10 cellular contexts compared by ENCODE assay signal in genomic region chr2:237980751-237981150, GRCh38. TPM values are rescaled to one million over a fixed set of nuclear protein-coding genes. Genes with fewer than 3 reads are reported as not detected.
DNase-seq lines count a peak whose midpoint lies in the region; ATAC-seq, FAIRE-seq and TF ChIP-seq lines count a peak whose summit lies in the region.
"Had no signal": no experiment of that assay in that cellular context is flagged by ENCODE, and none has a peak within 500 bp of the region (broad histone marks: within the 10 kb centered on the region; RNA-seq: fewer than 3 reads in every experiment).

No MANE protein-coding gene starts in this region.

- H3K4me3 Mint-ChIP-seq in stimulated activated effector memory CD8-positive, alpha-beta T cell treated with anti-CD3 and anti-CD28 coated beads, Interleukin-12 subunit alpha, Interleukin-12 subunit beta, amount 100 ng/mL, for 72 hours, result peak overlapping the region; percentile 61

- peak overlapping the region; percentile 94 for H3K27ac Mint-ChIP-seq in stimulated activated effector memory CD8-positive, alpha-beta T cell treated with anti-CD3 and anti-CD28 coated beads, Interleukin-12 subunit alpha, Interleukin-12 subunit beta, amount 100 ng/mL, for 72 hours

- TF ChIP-seq CTCF in RWPE1 (conservative IDR thresholded peaks at IDR 0.05; ENCODE audit: low read depth) (no peak), bronchial epithelial cell (IDR thresholded peaks at IDR 0.05; ENCODE audit: insufficient read depth, low read length, severe bottlenecking) (no peak), stomach (IDR thresholded peaks at IDR 0.05) (no peak)

- WGBS in stomach, 5 donors, result 40 to 65% (median 56%) methylated on average over 6 of the region's 6 CpGs

- peaks cover 77% of the 10 kb centered on the region for H3K4me1 Mint-ChIP-seq in stimulated activated effector memory CD8-positive, alpha-beta T cell treated with anti-CD3 and anti-CD28 coated beads, Interleukin-12 subunit alpha, Interleukin-12 subunit beta, amount 100 ng/mL, for 72 hours

- peaks cover 7 to 46% (median 32%) of the 10 kb centered on the region in 4 donors for H3K4me1 ChIP-seq in stomach

- CTCF ChIA-PET in RWPE1 (lab: Yijun Ruan, JAX), result interaction anchor here (0.6 kb wide), 1 partner anchor 28 kb away, joined by 6 read pairs; no protein-coding TSS in a partner anchor

- H3K4me3 ChIP-seq in bronchial epithelial cell (ENCODE audit: low read depth, low read length) (no peak overlapping the region), stomach (no peak overlapping the region)

- no peak for TF ChIP-seq POLR2A in stomach (IDR thresholded peaks at IDR 0.05)

- FAIRE-seq in bronchial epithelial cell (lab: Jason Lieb, UNC), result no peak
- FAIRE-seq: endometrium had no signal

- H3K36me3 Mint-ChIP-seq in stimulated activated effector memory CD8-positive, alpha-beta T cell treated with anti-CD3 and anti-CD28 coated beads, Interleukin-12 subunit alpha, Interleukin-12 subunit beta, amount 100 ng/mL, for 72 hours, result peaks cover 38% of the 10 kb centered on the region

- peak overlapping the region; percentile 18; the same call in 1 of the 2 replicates for H3K27ac ChIP-seq in RWPE1
- no peak overlapping the region for H3K27ac ChIP-seq in stomach

- H3K9me3 Mint-ChIP-seq in stimulated activated effector memory CD8-positive, alpha-beta T cell treated with anti-CD3 and anti-CD28 coated beads, Interleukin-12 subunit alpha, Interleukin-12 subunit beta, amount 100 ng/mL, for 72 hours, result no peaks in the 10 kb centered on the region

- intact Hi-C loops in stomach (cut with DNase I; ENCODE audit: low total_unique reads), result no loop called here

- ATAC-seq in stimulated activated effector memory CD8-positive, alpha-beta T cell treated with anti-CD3 and anti-CD28 coated beads, Interleukin-12 subunit alpha, Interleukin-12 subunit beta, amount 100 ng/mL, for 72 hours, result peak; percentile 74

- peak; percentile 58 for DNase-seq in activated CD4-positive, alpha-beta T cell treated with anti-CD3 and anti-CD28 coated beads for 48 hours
- no peak for DNase-seq in activated CD4-positive, alpha-beta T cell treated with anti-CD3 and anti-CD28 coated beads, Interleukin-2, amount 50 U/mL, for 1 hour
- no peak for DNase-seq in RWPE1 (ENCODE audit: low spot score)
- DNase-seq in bronchial epithelial cell (ENCODE audit: low read depth), result peak; percentile 27
- no peak for DNase-seq in stimulated activated effector memory CD8-positive, alpha-beta T cell treated with anti-CD3 and anti-CD28 coated beads, Interleukin-12 subunit alpha, Interleukin-12 subunit beta, amount 100 ng/mL, for 72 hours (ENCODE audit: low spot score in 2 of 2)
- no peak for DNase-seq in NCI-H187 (lab: John Stamatoyannopoulos, UW)
- DNase-seq in stomach, result no peak
- DNase-seq in NCI-H2227 treated with DMSO at 0.1 percent for 48 hours (lab: John Stamatoyannopoulos, UW), result no peak
- DNase-seq: NCI-H1436 had no signal

- no peak for TF ChIP-seq EP300 in stomach (IDR thresholded peaks at IDR 0.05)

- POLR2A ChIA-PET in RWPE1 (lab: Yijun Ruan, JAX; ENCODE audit: low non-redundant PET), result no interaction called here

- no peaks in the 10 kb centered on the region for H3K27me3 ChIP-seq in bronchial epithelial cell (ENCODE audit: control insufficient read depth, insufficient read depth, low read length)
- no peaks in the 10 kb centered on the region for H3K27me3 ChIP-seq in stomach

- H3K9me3 ChIP-seq in stomach, result no peaks in the 10 kb centered on the region

- H3K36me3 ChIP-seq in bronchial epithelial cell (ENCODE audit: control insufficient read depth, insufficient read depth, low read length), result peaks cover 14% of the 10 kb centered on the region
- peaks cover 0 to 19% (median 7%) of the 10 kb centered on the region in 4 donors for H3K36me3 ChIP-seq in stomach

RNA-seq across cellular contexts. Expression of gene UBE2F, which starts 13.9 kb away (rescaled TPM):
- total RNA-seq in bronchial epithelial cell (64.0 and 74.4 TPM in 2 replicates), stomach (10 to 100 TPM in 3 of 5 donors, 1 to 10 TPM in 1, not detected in 1; 6.4 to 87.0 (median 28.8) TPM)
- 10 to 100 TPM; 44.9 to 63.1 (median 60.2) TPM for polyA plus RNA-seq in stomach

Comparison
In these comparisons a context has a peak if more than half of its experiments do, and no peak if none do; other contexts are left out.
1. DNase-seq: peak in activated CD4-positive, alpha-beta T cell treated with anti-CD3 and anti-CD28 coated beads for 48 hours (single experiment) and bronchial epithelial cell (single experiment); none in activated CD4-positive, alpha-beta T cell treated with anti-CD3 and anti-CD28 coated beads, Interleukin-2, amount 50 U/mL, for 1 hour (single experiment), RWPE1 (single experiment), stimulated activated effector memory CD8-positive, alpha-beta T cell treated with anti-CD3 and anti-CD28 coated beads, Interleukin-12 subunit alpha, Interleukin-12 subunit beta, amount 100 ng/mL, for 72 hours (0 of 2), NCI-H187 (0 of 2), stomach (single experiment) and NCI-H2227 treated with DMSO at 0.1 percent for 48 hours (single experiment).